20 cellular contexts compared by ENCODE assay signal in the genomic region with DNA sequence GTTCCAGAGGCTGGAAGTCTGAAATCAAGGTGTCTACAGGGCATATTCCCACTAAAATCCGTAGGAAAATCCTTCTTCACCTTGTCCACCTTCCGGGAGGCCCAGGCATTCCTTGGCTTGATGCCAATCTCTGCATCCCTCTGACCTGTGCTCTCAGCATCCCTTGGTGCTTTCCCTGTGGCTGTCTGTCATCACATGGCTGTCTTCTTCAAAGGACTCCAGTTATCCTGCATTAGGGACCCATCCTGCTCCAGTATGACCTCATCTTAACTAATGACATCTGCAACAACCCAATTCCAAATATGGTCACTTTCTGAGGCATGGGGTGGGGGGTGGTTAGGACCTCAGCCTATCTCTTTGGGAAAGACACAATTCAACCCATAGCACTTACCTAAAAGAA.
DNase-seq lines count a peak whose midpoint lies in the region; ATAC-seq, FAIRE-seq and TF ChIP-seq lines count a peak whose summit lies in the region.
"Had no signal": no experiment of that assay in that cellular context is flagged by ENCODE, and none has a peak within 500 bp of the region (broad histone marks: within the 10 kb centered on the region; RNA-seq: fewer than 3 reads in every experiment).

No MANE protein-coding gene starts in this region.

- no peaks in the 10 kb centered on the region for H3K27me3 Mint-ChIP-seq in activated naive CD8-positive, alpha-beta T cell treated with anti-CD3 and anti-CD28 coated beads, Interleukin-2, amount 50 U/mL, for 24 hours

- H3K27me3 ChIP-seq in BE2C (no peaks in the 10 kb centered on the region), K562 (ENCODE audit: control insufficient read depth in 2 of 2, insufficient read depth in 2 of 2, low read length in 2 of 2) (no peaks in the 10 kb centered on the region; a peak in 1 of 5 replicates)
- H3K27me3 ChIP-seq: BLaER1 had no signal

- H4K20me1 ChIP-seq in K562 (replicated peaks; ENCODE audit: control insufficient read depth, insufficient read depth, low read length) = no peaks in the 10 kb centered on the region
- H4K20me1 ChIP-seq: BLaER1 had no signal

- no peak overlapping the region for H3K4me2 ChIP-seq in K562 (ENCODE audit: insufficient read depth, low read length)
- H3K4me2 ChIP-seq: BLaER1, GM23338 had no signal

- no peak for TF ChIP-seq RAD21 in K562 (CRISPR knock-in tag; conservative IDR thresholded peaks at IDR 0.05 in 1 of 2, IDR thresholded peaks at IDR 0.05 in 1 of 2)

- no peak overlapping the region for H3K4me3 Mint-ChIP-seq in activated naive CD8-positive, alpha-beta T cell treated with anti-CD3 and anti-CD28 coated beads, Interleukin-2, amount 50 U/mL, for 24 hours
- H3K4me3 Mint-ChIP-seq: CD4-positive, CD25-positive, alpha-beta regulatory T cell; CD8-positive, alpha-beta T cell; GM23338 had no signal

- intact Hi-C loops in K562 (cut with micrococcal nuclease) = no loop called here

- H3K9me3 Mint-ChIP-seq in activated naive CD8-positive, alpha-beta T cell treated with anti-CD3 and anti-CD28 coated beads, Interleukin-2, amount 50 U/mL, for 24 hours = no peaks in the 10 kb centered on the region
- H3K9me3 Mint-ChIP-seq: CD8-positive, alpha-beta T cell; GM23338 had no signal

- no peak overlapping the region for H3K4me3 ChIP-seq in BE2C (ENCODE audit: low read depth, low read length)
- no peak overlapping the region for H3K4me3 ChIP-seq in HEK293 (ENCODE audit: low read depth, low read length)
- H3K4me3 ChIP-seq in K562 = no peak overlapping the region
- H3K4me3 ChIP-seq: BLaER1, GM23338, HAP-1 had no signal

- H3K9me3 ChIP-seq in BE2C (no peaks in the 10 kb centered on the region; the same call in 1 of the 2 replicates), HEK293 (ENCODE audit: control insufficient read depth, insufficient read depth, low read depth, low read length) (no peaks in the 10 kb centered on the region), K562 (replicated peaks; ENCODE audit: control insufficient read depth, insufficient read depth, low read depth, low read length) (no peaks in the 10 kb centered on the region)
- H3K9me3 ChIP-seq: HAP-1 had no signal

- no peaks in the 10 kb centered on the region for H3K36me3 ChIP-seq in BE2C
- no peaks in the 10 kb centered on the region for H3K36me3 ChIP-seq in HEK293 (ENCODE audit: control insufficient read depth in 2 of 2, insufficient read depth in 1 of 2, low read length in 2 of 2)
- H3K36me3 ChIP-seq in K562 (ENCODE audit: control insufficient read depth, insufficient read depth, low read length) = no peaks in the 10 kb centered on the region
- H3K36me3 ChIP-seq: BLaER1, HAP-1 had no signal

- 0% methylated on average over 2 of the region's 2 CpGs for WGBS in K562 (ENCODE audit: insufficient coverage, low coverage, missing lambda C conversion rate)

- TF ChIP-seq POLR2A in K562 (conservative IDR thresholded peaks at IDR 0.05) = no peak

- no peaks in the 10 kb centered on the region for H3K9me1 ChIP-seq in K562 (ENCODE audit: control insufficient read depth, insufficient read depth, low read length)

- CTCF ChIA-PET in HEK293 (lab: Yijun Ruan, JAX) = no interaction called here
- CTCF ChIA-PET in K562 (lab: Yijun Ruan, JAX; ENCODE audit: low intra/inter-chr PET ratio) = no interaction called here

- POLR2A ChIA-PET in HEK293 (lab: Yijun Ruan, JAX) = no interaction called here
- POLR2A ChIA-PET in K562 (lab: Yijun Ruan, JAX) = no interaction called here

- no peaks in the 10 kb centered on the region for H3K36me3 Mint-ChIP-seq in activated naive CD8-positive, alpha-beta T cell treated with anti-CD3 and anti-CD28 coated beads, Interleukin-2, amount 50 U/mL, for 24 hours (ENCODE audit: low read depth)
- H3K36me3 Mint-ChIP-seq: CD4-positive, CD25-positive, alpha-beta regulatory T cell; CD8-positive, alpha-beta T cell had no signal

- no peaks in the 10 kb centered on the region for H3K4me1 Mint-ChIP-seq in activated naive CD8-positive, alpha-beta T cell treated with anti-CD3 and anti-CD28 coated beads, Interleukin-2, amount 50 U/mL, for 24 hours
- H3K4me1 Mint-ChIP-seq: CD4-positive, CD25-positive, alpha-beta regulatory T cell had no signal

- in situ Hi-C loops in K562 (cut with MboI) = no loop called here

- TF ChIP-seq CTCF in BE2C (IDR thresholded peaks at IDR 0.05; ENCODE audit: low read depth, low read length) (no peak), HEK293 (tag by site-specific recombination; IDR thresholded peaks at IDR 0.05) (no peak), K562 (IDR thresholded peaks at IDR 0.05 in 2 of 3, conservative IDR thresholded peaks at IDR 0.05 in 1 of 3; ENCODE audit: insufficient read depth in 2 of 3, low read depth in 1 of 3, low read length in 3 of 3) (no peak)

- ATAC-seq in K562 (no peak), HG02938 (IDR thresholded peaks at IDR 0.05; ENCODE audit: unreplicated experiment) (no peak)
- no peak for ATAC-seq in activated naive CD8-positive, alpha-beta T cell treated with anti-CD3 and anti-CD28 coated beads, Interleukin-2, amount 50 U/mL, for 24 hours
- ATAC-seq: CD8-positive, alpha-beta T cell; GM23338 had no signal

- no TSS peak for BruUV-seq in K562 (replicated peaks; lab: Mats Ljungman, UMichigan)

- H3K9ac ChIP-seq in K562 (ENCODE audit: insufficient read depth in 1 of 2, low read depth in 2 of 2, low read length in 2 of 2) = no peak overlapping the region
- H3K9ac ChIP-seq: BLaER1 had no signal

- H3K79me2 ChIP-seq in K562 (ENCODE audit: control insufficient read depth, insufficient read depth, low read length) = no peaks in the 10 kb centered on the region

- H2AFZ ChIP-seq in K562 (ENCODE audit: low read depth, low read length) = no peak overlapping the region
- H2AFZ ChIP-seq: GM23338 had no signal

- FAIRE-seq in K562 (lab: Jason Lieb, UNC) = no peak
- FAIRE-seq: GM12891, GM18507, H54 had no signal

- DNase-seq in BE2C (peak; percentile 46), K562 (ENCODE audit: extremely low read depth in 1 of 4, low spot score in 3 of 4) (no peak), islet precursor cell (peak; percentile 63), cerebellum (ENCODE audit: low spot score) (no peak)
- no peak for DNase-seq in activated naive CD8-positive, alpha-beta T cell treated with anti-CD3 and anti-CD28 coated beads, Interleukin-2, amount 50 U/mL, for 24 hours
- DNase-seq: Caco-2; CD4-positive, CD25-positive, alpha-beta regulatory T cell; CD8-positive, alpha-beta T cell; DMS153; DMS79 treated with DMSO at 0.1 percent for 48 hours; GF-D8 had no signal

- no peak overlapping the region for H3K27ac ChIP-seq in HEK293 (ENCODE audit: extremely low read depth, low read depth, low read length)
- no peak overlapping the region for H3K27ac ChIP-seq in K562 (ENCODE audit: extremely low read depth, low read depth, low read length)
- H3K27ac ChIP-seq: BLaER1, C4-2B had no signal

- H3K4me1 ChIP-seq in BE2C = peaks cover 12% of the 10 kb centered on the region
- no peaks in the 10 kb centered on the region for H3K4me1 ChIP-seq in HEK293 (ENCODE audit: control insufficient read depth, insufficient read depth, low read length)
- H3K4me1 ChIP-seq in K562 (replicated peaks in 1 of 2; ENCODE audit: control insufficient read depth in 2 of 2, insufficient read depth in 2 of 2, low read length in 2 of 2) = no peaks in the 10 kb centered on the region
- H3K4me1 ChIP-seq: BLaER1, Caco-2, HAP-1 had no signal

- H3K27ac Mint-ChIP-seq in activated naive CD8-positive, alpha-beta T cell treated with anti-CD3 and anti-CD28 coated beads, Interleukin-2, amount 50 U/mL, for 24 hours = no peak overlapping the region
- H3K27ac Mint-ChIP-seq: CD4-positive, CD25-positive, alpha-beta regulatory T cell; CD8-positive, alpha-beta T cell; GM23338 had no signal

- no peak for TF ChIP-seq EP300 in K562 (IDR thresholded peaks at IDR 0.05; ENCODE audit: low read length)

TF ChIP-seq in HEK293, 187 proteins besides CTCF, POLR2A, EP300 and RAD21 (continues in another document):
- TF ChIP-seq, protein P1, sequence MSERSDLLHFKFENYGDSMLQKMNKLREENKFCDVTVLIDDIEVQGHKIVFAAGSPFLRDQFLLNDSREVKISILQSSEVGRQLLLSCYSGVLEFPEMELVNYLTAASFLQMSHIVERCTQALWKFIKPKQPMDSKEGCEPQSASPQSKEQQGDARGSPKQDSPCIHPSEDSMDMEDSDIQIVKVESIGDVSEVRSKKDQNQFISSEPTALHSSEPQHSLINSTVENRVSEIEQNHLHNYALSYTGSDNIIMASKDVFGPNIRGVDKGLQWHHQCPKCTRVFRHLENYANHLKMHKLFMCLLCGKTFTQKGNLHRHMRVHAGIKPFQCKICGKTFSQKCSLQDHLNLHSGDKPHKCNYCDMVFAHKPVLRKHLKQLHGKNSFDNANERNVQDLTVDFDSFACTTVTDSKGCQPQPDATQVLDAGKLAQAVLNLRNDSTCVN (tag by site-specific recombination; optimal IDR thresholded peaks at IDR 0.05) = no peak
- no peak for TF ChIP-seq SP3 (tag by site-specific recombination; IDR thresholded peaks at IDR 0.05)

TF ChIP-seq in K562, 482 proteins besides CTCF, POLR2A, EP300 and RAD21:
- no peak for TF ChIP-seq MECOM (CRISPR knock-in tag; IDR thresholded peaks at IDR 0.05)
- peak; percentile 49; the same call in 1 of the 2 replicates for TF ChIP-seq NFIC (IDR thresholded peaks at IDR 0.05)
TF ChIP-seq in K562: peak in this region for 1.

Comparison
In these comparisons a context has a peak if more than half of its experiments do, and no peak if none do; other contexts are left out.
1. DNase-seq: peak in BE2C (single experiment) and islet precursor cell (single experiment); none in K562 (0 of 4), activated naive CD8-positive, alpha-beta T cell treated with anti-CD3 and anti-CD28 coated beads, Interleukin-2, amount 50 U/mL, for 24 hours (single experiment) and cerebellum (single experiment).